ENCODE assay signal across 17 cellular contexts in the genomic region with DNA sequence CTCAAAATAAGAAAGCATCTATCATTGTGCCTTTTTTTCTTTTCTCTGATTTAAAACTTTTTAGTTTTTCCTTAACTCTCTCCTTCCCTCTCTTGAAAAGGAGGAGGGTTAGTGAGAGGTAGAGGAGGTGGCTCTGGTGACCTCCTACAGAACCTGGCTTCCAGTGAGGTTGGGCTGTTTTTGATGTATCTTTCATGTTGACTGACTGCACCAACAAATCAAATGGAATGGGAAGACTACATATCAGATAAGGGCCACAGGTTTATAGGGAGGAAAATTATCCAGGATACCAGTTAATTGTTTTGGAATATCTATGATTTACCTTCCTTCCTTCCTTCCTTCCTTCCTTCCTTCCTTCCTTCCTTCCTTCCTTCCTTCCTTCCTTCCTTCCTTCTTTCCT.
DNase-seq lines count a peak whose midpoint lies in the region; TF ChIP-seq lines count a peak whose summit lies in the region.
"Had no signal": no experiment of that assay in that cellular context is flagged by ENCODE, and none has a peak within 500 bp of the region (broad histone marks: within the 10 kb centered on the region; RNA-seq: fewer than 3 reads in every experiment).

No MANE protein-coding gene starts in this region.

- peaks cover 74% of the 10 kb centered on the region for H3K36me3 Mint-ChIP-seq in nephron progenitor cell (ENCODE audit: low read depth)

- no peak overlapping the region for H3K4me3 ChIP-seq in SK-N-MC
- H3K4me3 ChIP-seq: BLaER1 treated with 17β-estradiol and CSF1 and Interleukin-3, amounts not matched to agents 10 nM and 100 nM; GM12878 had no signal

- POLR2A ChIA-PET in GM10248 (lab: Yijun Ruan, JAX): no interaction called here

- H3K27ac Mint-ChIP-seq in nephron progenitor cell: peak overlapping the region; percentile 48
- H3K27ac Mint-ChIP-seq: B cell; CD4-positive, alpha-beta T cell; CD8-positive, alpha-beta T cell had no signal

- CTCF ChIA-PET in GM10248 (lab: Yijun Ruan, JAX): interaction anchor here (1.0 kb wide), 1 partner anchor 9 kb away, joined by 3 read pairs; no protein-coding TSS in a partner anchor

- peaks cover 87% of the 10 kb centered on the region for H3K36me3 ChIP-seq in SK-N-MC (ENCODE audit: insufficient read depth, low read length)

- DNase-seq in SK-N-MC (ENCODE audit: low read depth, low spot score) (peak; percentile 56), nephron progenitor cell (no peak), T-helper 9 cell (no peak), GM10248 (ENCODE audit: extremely low spot score) (no peak), dedifferentiated amniotic fluid mesenchymal stem cell (ENCODE audit: extremely low spot score) (no peak)
- DNase-seq: 8988T; AML-193; Caco-2; Calu3; CD4-positive, alpha-beta T cell; CD8-positive, alpha-beta T cell; DMS79 treated with DMSO at 0.1 percent for 48 hours; GF-D8 had no signal

- no peaks in the 10 kb centered on the region for H3K9me3 ChIP-seq in SK-N-MC (ENCODE audit: low read depth, low read length)
- H3K9me3 ChIP-seq: Caco-2 had no signal

- no peaks in the 10 kb centered on the region for H3K27me3 Mint-ChIP-seq in nephron progenitor cell (ENCODE audit: low read depth, poor library complexity)
- H3K27me3 Mint-ChIP-seq: B cell; CD4-positive, alpha-beta T cell had no signal

- no peaks in the 10 kb centered on the region for H3K4me1 Mint-ChIP-seq in nephron progenitor cell
- H3K4me1 Mint-ChIP-seq: B cell had no signal

- H3K9ac ChIP-seq in SK-N-MC (ENCODE audit: insufficient read length): no peak overlapping the region
- H3K9ac ChIP-seq: BLaER1 treated with 17β-estradiol and CSF1 and Interleukin-3, amounts not matched to agents 10 nM and 100 nM had no signal

- H3K9me3 Mint-ChIP-seq in nephron progenitor cell: no peaks in the 10 kb centered on the region
- H3K9me3 Mint-ChIP-seq: CD8-positive, alpha-beta T cell had no signal

- peak overlapping the region; percentile 95 for H3K27ac ChIP-seq in SK-N-MC
- H3K27ac ChIP-seq: BLaER1 treated with 17β-estradiol and CSF1 and Interleukin-3, amounts not matched to agents 10 nM and 100 nM; C4-2B had no signal

- no peak overlapping the region for H3K4me3 Mint-ChIP-seq in nephron progenitor cell
- H3K4me3 Mint-ChIP-seq: B cell; CD4-positive, alpha-beta T cell; CD8-positive, alpha-beta T cell had no signal

- TF ChIP-seq CTCF in nephron progenitor cell (IDR thresholded peaks at IDR 0.05) (no peak), GM10248 (IDR thresholded peaks at IDR 0.05; ENCODE audit: control extremely low read depth, extremely low read depth, low read depth, missing control alignments) (no peak)
